In the genomic region with DNA sequence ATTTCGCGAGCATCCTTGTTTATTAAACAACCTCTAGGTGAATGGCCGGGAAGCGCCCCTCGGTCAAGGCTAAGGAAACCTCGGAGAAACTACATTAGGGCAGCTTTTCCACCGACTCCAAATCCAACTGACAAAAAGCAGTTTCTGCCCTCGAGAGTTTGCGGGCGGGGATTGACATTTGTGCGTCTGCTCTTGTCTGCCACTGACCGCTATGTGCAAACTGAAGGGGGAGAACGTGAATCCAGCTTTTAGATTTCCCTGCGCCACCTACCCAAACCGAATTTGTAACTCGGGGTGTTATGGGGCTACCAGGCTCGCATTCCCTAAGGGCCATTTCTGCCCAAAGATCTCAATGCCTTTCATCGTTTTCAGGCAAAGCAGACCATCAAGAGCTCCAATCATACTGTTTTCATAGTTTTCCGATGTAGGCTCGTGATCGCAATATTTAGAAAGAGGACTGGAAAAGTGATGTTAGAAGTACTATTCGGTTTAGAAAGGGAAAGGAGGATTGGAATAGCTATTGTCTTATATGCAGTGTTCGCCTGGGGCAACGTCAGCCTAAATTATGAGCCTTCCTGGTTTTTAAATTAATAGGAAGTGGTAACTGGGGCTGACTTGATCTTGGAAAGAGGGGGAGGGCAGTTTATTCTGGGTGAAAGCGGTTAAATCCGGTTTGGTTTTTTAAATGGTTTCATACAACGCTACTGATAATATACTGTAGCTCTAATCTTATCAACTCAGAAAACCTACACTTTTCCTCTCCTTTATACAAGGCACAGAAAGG, we compare ENCODE assay signal across 8 cellular contexts. TPM values are rescaled to one million over a fixed set of nuclear protein-coding genes. Genes with fewer than 3 reads are reported as not detected.
A peak's percentile ranks its signal among the peaks of the same experiment; 100 is the strongest.
DNase-seq lines count a peak whose midpoint lies in the region; ATAC-seq and TF ChIP-seq lines count a peak whose summit lies in the region.

No MANE protein-coding gene starts in this region.

- intact Hi-C loops in spleen (cut with DNase I; ENCODE audit: low total_unique reads): no loop called here

- DNase-seq in adipocyte (ENCODE audit: low read depth): no peak
- no peak for DNase-seq in spleen
- no peak for DNase-seq in left lobe of liver (ENCODE audit: low spot score)
- no peak for DNase-seq in glomerular visceral epithelial cell (ENCODE audit: extremely low spot score)
- DNase-seq in T-helper 9 cell: no peak
- no peak for DNase-seq in stimulated activated CD4-positive, alpha-beta T cell treated with anti-CD3 and anti-CD28 coated beads, Interleukin-12 subunit alpha, Interleukin-12 subunit beta, amount 100 ng/mL, for 4 hours

- peak overlapping the region in 3 of 8 donors; percentile 22 to 89 (median 80) for H3K27ac ChIP-seq in spleen

- TF ChIP-seq CTCF in spleen (IDR thresholded peaks at IDR 0.05 in 8 of 11, conservative IDR thresholded peaks at IDR 0.05 in 3 of 11): no peak

- no peak for TF ChIP-seq POLR2A in spleen (IDR thresholded peaks at IDR 0.05)

- H3K9me3 ChIP-seq in adipocyte (ENCODE audit: control insufficient read depth, low read length) (no peaks in the 10 kb centered on the region), iPS-18c (ENCODE audit: control insufficient read depth, insufficient read depth, low read length) (peaks cover 5% of the 10 kb centered on the region), spleen (no peaks in the 10 kb centered on the region)

- H3K36me3 ChIP-seq in adipocyte (ENCODE audit: control insufficient read depth, insufficient read depth, low read length, severe bottlenecking) (no peaks in the 10 kb centered on the region), spleen (no peaks in the 10 kb centered on the region)

- H3K9ac ChIP-seq in adipocyte (ENCODE audit: low read length): peak overlapping the region; percentile 38

- WGBS in spleen, 5 donors: 8 to 28% (median 12%) methylated on average over 23 to 27 of the region's 27 CpGs

- H3K4me3 ChIP-seq in adipocyte (ENCODE audit: low read length) (peak overlapping the region; percentile 79), iPS-18c (ENCODE audit: insufficient read depth, low read depth, low read length) (peak overlapping the region; percentile 78), spleen (peak overlapping the region; percentile 35 to 79 (median 60))

- H3K27me3 ChIP-seq in adipocyte (replicated peaks; ENCODE audit: control insufficient read depth, insufficient read depth, low read length): no peaks in the 10 kb centered on the region
- peaks cover 0 to 42% (median 29%) of the 10 kb centered on the region in 7 donors for H3K27me3 ChIP-seq in spleen (replicated peaks in 1 of 7)

- H3K4me1 ChIP-seq in adipocyte (ENCODE audit: control insufficient read depth, insufficient read depth, low read length): peaks cover 22% of the 10 kb centered on the region
- H3K4me1 ChIP-seq in spleen: peaks cover 9 to 42% (median 31%) of the 10 kb centered on the region in 6 donors

- ATAC-seq in GM21529 (IDR thresholded peaks at IDR 0.05; ENCODE audit: unreplicated experiment): peak; percentile 6
- no peak for ATAC-seq in left lobe of liver

RNA-seq across cellular contexts. Expression of gene BCAT1, which starts 45.4 kb away (rescaled TPM):
- total RNA-seq in spleen (10 to 100 TPM in 5 of 7 donors, 1 to 10 TPM in 2; 7.1 to 18.4 (median 12.5) TPM), left lobe of liver (2.8 TPM)
- polyA plus RNA-seq in spleen: 1 to 10 TPM in 2 of 3 donors, under 1 TPM in 1; 0.54 to 2.7 (median 2.1) TPM
